ENCODE assay signal across 19 cellular contexts in genomic region chr17:39064374-39064773, GRCh38.
A peak's percentile ranks its signal among the peaks of the same experiment; 100 is the strongest.
DNase-seq lines count a peak whose midpoint lies in the region; ATAC-seq and TF ChIP-seq lines count a peak whose summit lies in the region.
"Had no signal": no experiment of that assay in that cellular context is flagged by ENCODE, and none has a peak within 500 bp of the region (broad histone marks: within the 10 kb centered on the region; RNA-seq: fewer than 3 reads in every experiment).

No MANE protein-coding gene starts in this region.

- no peak overlapping the region for H3K4me2 ChIP-seq in SK-N-SH

- H3K36me3 ChIP-seq in SK-N-SH (replicated peaks in 1 of 2; ENCODE audit: control insufficient read depth in 1 of 2, insufficient read depth in 2 of 2, low read length in 1 of 2), result no peaks in the 10 kb centered on the region
- H3K36me3 ChIP-seq: right atrium auricular region, thyroid gland had no signal

- H3K27me3 Mint-ChIP-seq in effector memory CD8-positive, alpha-beta T cell, result peaks cover 0 to 3% of the 10 kb centered on the region in 2 donors
- H3K27me3 Mint-ChIP-seq: brain had no signal

- H3F3A ChIP-seq in SK-N-SH (replicated peaks; ENCODE audit: insufficient read depth), result no peaks in the 10 kb centered on the region

- H3K9me2 ChIP-seq in SK-N-SH, result no peaks in the 10 kb centered on the region

- peak overlapping the region in 1 of 2 donors; percentile 38 for H3K27ac Mint-ChIP-seq in effector memory CD8-positive, alpha-beta T cell

- DNase-seq in GM04503 (ENCODE audit: low read depth), result peak; percentile 62
- no peak for DNase-seq in SK-N-SH
- peak; percentile 93 for DNase-seq in fibroblast of mammary gland (ENCODE audit: low read depth)
- DNase-seq in renal cortical epithelial cell (ENCODE audit: low read depth), result peak; percentile 28
- DNase-seq in effector memory CD8-positive, alpha-beta T cell, result no peak
- DNase-seq in cardiac septum (ENCODE audit: low spot score), result no peak
- DNase-seq in NOMO-1 treated with dmso at 0.1 percent for 144 hours (lab: John Stamatoyannopoulos, UW; ENCODE audit: unreplicated experiment), result no peak
- DNase-seq: activated CD8-positive, alpha-beta memory T cell treated with anti-CD3 and anti-CD28 coated beads for 24 hours; DND-41; heart right ventricle; left cardiac atrium; NCI-H1092; NCI-H2227 treated with DMSO at 0.1 percent for 48 hours; thyroid gland had no signal

- no peaks in the 10 kb centered on the region for H3K27me3 ChIP-seq in SK-N-SH (ENCODE audit: insufficient read depth)
- H3K27me3 ChIP-seq: heart right ventricle, right atrium auricular region, thyroid gland had no signal

- H3K4me1 ChIP-seq in SK-N-SH (ENCODE audit: control insufficient read depth in 1 of 2, insufficient read depth in 2 of 2, low read depth in 1 of 2, low read length in 1 of 2), result no peaks in the 10 kb centered on the region
- H3K4me1 ChIP-seq: thyroid gland had no signal

- no peak for ATAC-seq in effector memory CD8-positive, alpha-beta T cell (replicated peaks)
- ATAC-seq in HG03039 (IDR thresholded peaks at IDR 0.05; ENCODE audit: unreplicated experiment), result no peak

- TF ChIP-seq CTCF in SK-N-SH (IDR thresholded peaks at IDR 0.05) (no peak), fibroblast of mammary gland (conservative IDR thresholded peaks at IDR 0.05; ENCODE audit: control insufficient read depth, insufficient read depth, low read depth, low read length) (no peak)

- H3K9ac ChIP-seq in SK-N-SH, result no peak overlapping the region

- H3K9me3 Mint-ChIP-seq in effector memory CD8-positive, alpha-beta T cell, result no peaks in the 10 kb centered on the region
- H3K9me3 Mint-ChIP-seq: brain had no signal

- CTCF ChIA-PET in SK-N-SH (lab: Yijun Ruan, JAX), result interaction anchor here (0.6 to 3.5 kb wide), 3 partner anchors 39 to 89 kb away, joined by 3 to 19 read pairs (median 3); partner anchors contain the start of gene PLXDC1

- no peak overlapping the region for H3K4me3 Mint-ChIP-seq in effector memory CD8-positive, alpha-beta T cell
- H3K4me3 Mint-ChIP-seq: brain had no signal

- H3K9me3 ChIP-seq in SK-N-SH, result no peaks in the 10 kb centered on the region
- H3K9me3 ChIP-seq: heart right ventricle, right atrium auricular region, thyroid gland had no signal

- H4K20me1 ChIP-seq in SK-N-SH (ENCODE audit: insufficient read depth), result no peaks in the 10 kb centered on the region

- no peak for TF ChIP-seq RAD21 in SK-N-SH (IDR thresholded peaks at IDR 0.05; ENCODE audit: low read length)

- peaks cover 6 to 8% of the 10 kb centered on the region in 2 donors for H3K4me1 Mint-ChIP-seq in effector memory CD8-positive, alpha-beta T cell (ENCODE audit: low read depth in 2 of 2)

- POLR2A ChIA-PET in SK-N-SH (lab: Yijun Ruan, JAX), result no interaction called here

- H3K4me3 ChIP-seq in SK-N-SH (ENCODE audit: low read depth in 2 of 2, low read length in 1 of 2), result no peak overlapping the region
- no peak overlapping the region for H3K4me3 ChIP-seq in fibroblast of mammary gland (ENCODE audit: control insufficient read depth, low read depth, low read length)
- H3K4me3 ChIP-seq: heart right ventricle, right atrium auricular region, SK-N-MC, thyroid gland had no signal

- 40% methylated on average over 5 of the region's 5 CpGs for WGBS in SK-N-SH (ENCODE audit: low lambda C conversion rate)

- no peaks in the 10 kb centered on the region for H3K79me2 ChIP-seq in SK-N-SH (ENCODE audit: insufficient read depth)

- intact Hi-C loops in cardiac septum (cut with DNase I), result loop anchor here (5.0 kb wide), 1 partner anchor 82 kb away; no protein-coding TSS in a partner anchor

- H3K36me3 Mint-ChIP-seq in effector memory CD8-positive, alpha-beta T cell (ENCODE audit: insufficient read depth), result peaks cover under 1% of the 10 kb centered on the region
- H3K36me3 Mint-ChIP-seq: brain had no signal

- no peak overlapping the region for H2AFZ ChIP-seq in SK-N-SH (ENCODE audit: low read depth)

- no peak for TF ChIP-seq EP300 in SK-N-SH (IDR thresholded peaks at IDR 0.05; ENCODE audit: borderline replicate concordance in 1 of 2, low read depth in 1 of 2, low read length in 1 of 2)

- H3K27ac ChIP-seq in SK-N-SH (ENCODE audit: low read depth in 2 of 2, low read length in 1 of 2), result no peak overlapping the region
- H3K27ac ChIP-seq: SK-N-MC, thyroid gland, VCaP had no signal

TF ChIP-seq in SK-N-SH, 30 proteins besides CTCF, POLR2A, EP300 and RAD21:
- TF ChIP-seq FOSL2 (IDR thresholded peaks at IDR 0.05; ENCODE audit: borderline replicate concordance, low read depth) (peak; percentile 56; the same call in 1 of the 2 replicates), MEF2A (IDR thresholded peaks at IDR 0.05; ENCODE audit: borderline replicate concordance, low read depth) (peak; percentile 49; the same call in 1 of the 2 replicates), POLR2AphosphoS5 (IDR thresholded peaks at IDR 0.05; ENCODE audit: low read depth, low read length) (no peak), JUND (IDR thresholded peaks at IDR 0.05) (0 out of 2 replicates have a peak, but pooled peaks have one; percentile 26), TCF12 (IDR thresholded peaks at IDR 0.05) (no peak)

Comparison
In these comparisons a context has a peak if more than half of its experiments do, and no peak if none do; other contexts are left out.
1. DNase-seq: peak in GM04503 (single experiment), fibroblast of mammary gland (single experiment) and renal cortical epithelial cell (single experiment); none in SK-N-SH (single experiment), effector memory CD8-positive, alpha-beta T cell (0 of 3), cardiac septum (single experiment) and NOMO-1 treated with dmso at 0.1 percent for 144 hours (single experiment).